Comparison of ENCODE assay signal across 26 cellular contexts in genomic region chr4:100177855-100178254, GRCh38. TPM values are rescaled to one million over a fixed set of nuclear protein-coding genes. Genes with fewer than 3 reads are reported as not detected.
"Had no signal": no experiment of that assay in that cellular context is flagged by ENCODE, and none has a peak within 500 bp of the region (broad histone marks: within the 10 kb centered on the region; RNA-seq: fewer than 3 reads in every experiment).

No MANE protein-coding gene starts in this region.

- DNase-seq: activated B cell treated with CpG ODN at 0.5 μM for 24 hours; activated CD4-positive, alpha-beta T cell treated with anti-CD3 and anti-CD28 coated beads for 1 hour; activated CD4-positive, alpha-beta T cell treated with anti-CD3 and anti-CD28 coated beads, Interleukin-2, amount 10 ng/mL, durations not matched to agents 24 days and 14 days; activated CD4-positive, alpha-beta T cell treated with anti-CD3 and anti-CD28 coated beads, Interleukin-2, amount 50 U/mL, for 48 hours; activated CD8-positive, alpha-beta memory T cell treated with anti-CD3 and anti-CD28 coated beads, Interleukin-2, amount 10 ng/mL, durations not matched to agents 7 days and 5 days; activated gamma-delta T cell treated with Interleukin-2 at 50 U/mL for 16 hours; activated naive CD4-positive, alpha-beta T cell treated with anti-CD3 and anti-CD28 coated beads, Interleukin-2, amount 10 ng/mL, durations not matched to agents 7 days and 5 days; activated naive CD8-positive, alpha-beta T cell treated with anti-CD3 and anti-CD28 coated beads for 36 hours; activated T-cell treated with anti-CD3 and anti-CD28 coated beads, Interleukin-2, amount 50 U/mL, for 72 hours; brain microvascular endothelial cell; cerebellar nuclear complex; Karpas-422; NCI-H1048; NCI-H146; NCI-H187 treated with DMSO at 0.1 percent for 48 hours; NCI-H2171; NCI-H2227 treated with DMSO at 0.1 percent for 48 hours; NCI-H446 treated with DMSO at 0.1 percent for 48 hours; NCI-H524 treated with DMSO at 0.1 percent for 48 hours; NCI-H774; NK-92 treated with Interleukin-12 subunit alpha and Interleukin-12 subunit beta, amount 100 ng/mL, for 24 hours; SHP77 treated with DMSO at 0.1 percent for 48 hours; T-helper 17 cell; T-helper 9 cell had no signal

- H3K27ac ChIP-seq: brain microvascular endothelial cell had no signal

- ATAC-seq: activated CD8-positive, alpha-beta memory T cell treated with anti-CD3 and anti-CD28 coated beads, Interleukin-2, amount 10 ng/mL, durations not matched to agents 7 days and 5 days; activated T-cell treated with anti-CD3 and anti-CD28 coated beads, Interleukin-2, amount 50 U/mL, for 72 hours; K562; T-helper 17 cell had no signal

- H3K4me3 ChIP-seq: K562 had no signal

- H3K36me3 ChIP-seq: brain microvascular endothelial cell had no signal

- FAIRE-seq: K562, RCC 7860 had no signal

- H3K27me3 ChIP-seq: brain microvascular endothelial cell had no signal

RNA-seq across cellular contexts. Expression of gene DDIT4L, which starts 12.4 kb away (rescaled TPM):
- total RNA-seq: activated B cell treated with CpG ODN at 0.5 μM for 24 hours, K562, T-helper 17 cell had no signal
- polyA plus RNA-seq: K562 had no signal
